Comparison of ENCODE assay signal across 1 cellular context in genomic region chr1:84508510-84508909, GRCh38.
A peak's percentile ranks its signal among the peaks of the same experiment; 100 is the strongest.
TF ChIP-seq lines count a peak whose summit lies in the region.

No MANE protein-coding gene starts in this region.

TF ChIP-seq in HepG2, 621 proteins besides CTCF, POLR2A, EP300 and RAD21:
- TF ChIP-seq NCOA2 (CRISPR knock-in tag; IDR thresholded peaks at IDR 0.05) (0 out of 2 replicates have a peak, but pooled peaks have one; percentile 17), SP1 (IDR thresholded peaks at IDR 0.05) (no peak), SP1 (CRISPR knock-in tag; IDR thresholded peaks at IDR 0.05) (no peak), GATAD2A (CRISPR knock-in tag; IDR thresholded peaks at IDR 0.05) (0 out of 2 replicates have a peak, but pooled peaks have one; percentile 30), HNF4A (CRISPR knock-in tag; IDR thresholded peaks at IDR 0.05) (peak; percentile 26; the same call in 1 of the 2 replicates), CEBPG (CRISPR knock-in tag; IDR thresholded peaks at IDR 0.05) (peak; percentile 39; the same call in 1 of the 2 replicates), ARID5B (CRISPR knock-in tag; IDR thresholded peaks at IDR 0.05) (peak; percentile 64), KAT8 (CRISPR knock-in tag; IDR thresholded peaks at IDR 0.05) (peak; percentile 24; the same call in 1 of the 2 replicates), ZGPAT (CRISPR knock-in tag; IDR thresholded peaks at IDR 0.05) (0 out of 2 replicates have a peak, but pooled peaks have one; percentile 29), MEIS1 (CRISPR knock-in tag; IDR thresholded peaks at IDR 0.05; ENCODE audit: borderline replicate concordance) (no peak), CEBPB (IDR thresholded peaks at IDR 0.05; ENCODE audit: borderline replicate concordance, low read depth, low read length) (peak; percentile 33; the same call in 1 of the 2 replicates), SOX13 (IDR thresholded peaks at IDR 0.05) (no peak), SOX13 (CRISPR knock-in tag; conservative IDR thresholded peaks at IDR 0.05 in 1 of 2, IDR thresholded peaks at IDR 0.05 in 1 of 2) (peak in 1 of 2 experiments; percentile 28; a peak in 1 of 4 replicates), SOX5 (CRISPR knock-in tag; IDR thresholded peaks at IDR 0.05; ENCODE audit: borderline replicate concordance) (peak; percentile 30; the same call in 1 of the 2 replicates), NCOR1 (IDR thresholded peaks at IDR 0.05; ENCODE audit: borderline replicate concordance, low read length) (peak; percentile 51; the same call in 1 of the 2 replicates), BRCA1 (CRISPR knock-in tag; IDR thresholded peaks at IDR 0.05) (no peak)
